2 cellular contexts compared by ENCODE assay signal in the genomic region with DNA sequence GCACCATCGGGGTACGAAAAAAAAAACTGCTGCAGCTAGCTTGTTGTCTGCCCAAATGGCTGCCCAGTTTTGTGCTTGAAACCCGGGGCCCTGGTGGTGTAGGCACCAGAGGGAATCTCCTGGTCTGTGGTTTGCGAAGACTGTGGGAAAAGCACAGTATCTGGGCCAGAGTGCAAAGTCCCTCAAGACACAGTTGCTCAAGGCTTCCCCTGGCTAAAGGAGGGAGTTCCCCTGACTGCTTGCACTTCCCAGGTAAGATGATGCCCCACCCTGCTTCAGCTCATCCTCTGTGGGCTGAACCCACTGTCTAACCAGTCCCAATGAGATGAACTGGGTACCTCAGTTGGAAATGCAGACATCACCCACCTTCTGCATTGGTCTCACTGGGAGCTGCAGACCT. TPM values are rescaled to one million over a fixed set of nuclear protein-coding genes. Genes with fewer than 3 reads are reported as not detected.
"Had no signal": no experiment of that assay in that cellular context is flagged by ENCODE, and none has a peak within 500 bp of the region (broad histone marks: within the 10 kb centered on the region; RNA-seq: fewer than 3 reads in every experiment).

No MANE protein-coding gene starts in this region.

RNA-seq across cellular contexts. Expression of gene ARSJ, which starts 33.8 kb away (rescaled TPM):
- total RNA-seq: activated B cell treated with CpG ODN at 0.5 μM for 24 hours; activated T-helper 1 cell treated with anti-CD3 and anti-CD28 coated beads, Interleukin-12 subunit alpha, Interleukin-12 subunit beta, Interleukin-2, Interleukin-4 antibody, amounts not matched to agents 30 ng/mL and 10 ng/mL and 1 ng/mL, durations not matched to agents 14 hours and 24 hours and 36 hours had no signal
